ENCODE assay signal across 8 cellular contexts in genomic region chr16:48164907-48165715, GRCh38. TPM values are rescaled to one million over a fixed set of nuclear protein-coding genes. Genes with fewer than 3 reads are reported as not detected.
DNase-seq lines count a peak whose midpoint lies in the region; ATAC-seq and TF ChIP-seq lines count a peak whose summit lies in the region.

No MANE protein-coding gene starts in this region.

- no peak overlapping the region for H3K27ac ChIP-seq in CD8-positive, alpha-beta T cell (ENCODE audit: low read depth, low read length)
- H3K27ac ChIP-seq in HUES48 (ENCODE audit: low read depth, low read length) (peak overlapping the region; percentile 1), RWPE1 (no peak overlapping the region), neutrophil (peak overlapping the region; percentile 78), substantia nigra (ENCODE audit: low read depth, low read length, poor library complexity, severe bottlenecking) (no peak overlapping the region)

- H3K4me1 ChIP-seq in CD8-positive, alpha-beta T cell (ENCODE audit: insufficient read depth, low read length): no peaks in the 10 kb centered on the region
- H3K4me1 ChIP-seq in HUES48 (ENCODE audit: control insufficient read depth, insufficient read depth, low read length): peaks cover 5% of the 10 kb centered on the region
- peaks cover 49 to 53% of the 10 kb centered on the region in 2 experiments for H3K4me1 ChIP-seq in neutrophil (ENCODE audit: control insufficient read depth in 1 of 2, insufficient read depth in 1 of 2, low read depth in 1 of 2, low read length in 1 of 2)

- H3K36me3 Mint-ChIP-seq in CD8-positive, alpha-beta T cell: no peaks in the 10 kb centered on the region

- H3K9ac ChIP-seq in HUES48 (ENCODE audit: low read depth, low read length): peak overlapping the region; percentile 57

- no peak overlapping the region for H3K27ac Mint-ChIP-seq in CD8-positive, alpha-beta T cell

- H3K9me3 Mint-ChIP-seq in CD8-positive, alpha-beta T cell: no peaks in the 10 kb centered on the region

- POLR2A ChIA-PET in CD8-positive, alpha-beta T cell (lab: Charles Lee): no interaction called here
- POLR2A ChIA-PET in RWPE1 (lab: Yijun Ruan, JAX; ENCODE audit: low non-redundant PET): no interaction called here

- intact Hi-C loops in CD8-positive, alpha-beta T cell (cut with DNase I, micrococcal nuclease): loop anchor here (1.0 to 10.0 kb wide), 7 partner anchors 906 to 1610 kb away; partner anchors contain the start of gene NETO2 (in 2 of the 2)

- H3K4me3 ChIP-seq in CD8-positive, alpha-beta T cell (ENCODE audit: low read depth, low read length): no peak overlapping the region
- no peak overlapping the region for H3K4me3 ChIP-seq in HUES48 (ENCODE audit: low read depth, low read length)
- H3K4me3 ChIP-seq in foreskin fibroblast (ENCODE audit: low read depth in 1 of 2, low read length in 2 of 2): no peak overlapping the region
- H3K4me3 ChIP-seq in neutrophil (ENCODE audit: low read depth in 1 of 2, low read length in 1 of 2): peak overlapping the region in 1 of 2 experiments; percentile 13

- no peaks in the 10 kb centered on the region for H3K27me3 ChIP-seq in CD8-positive, alpha-beta T cell (ENCODE audit: insufficient read depth, low read length)
- H3K27me3 ChIP-seq in HUES48 (ENCODE audit: control insufficient read depth, insufficient read depth, low read length) (no peaks in the 10 kb centered on the region), neutrophil (peaks cover 6% of the 10 kb centered on the region)

- no peaks in the 10 kb centered on the region for H3K9me3 ChIP-seq in CD8-positive, alpha-beta T cell (ENCODE audit: low read length)
- H3K9me3 ChIP-seq in HUES48 (ENCODE audit: control insufficient read depth, insufficient read depth, low read length) (no peaks in the 10 kb centered on the region), neutrophil (no peaks in the 10 kb centered on the region)

- H3K36me3 ChIP-seq in CD8-positive, alpha-beta T cell (ENCODE audit: insufficient read depth, low read length): no peaks in the 10 kb centered on the region
- H3K36me3 ChIP-seq in HUES48 (ENCODE audit: control insufficient read depth, insufficient read depth, low read length) (no peaks in the 10 kb centered on the region), neutrophil (no peaks in the 10 kb centered on the region)

- TF ChIP-seq CTCF in CD8-positive, alpha-beta T cell (IDR thresholded peaks at IDR 0.05): peak; percentile 83
- TF ChIP-seq CTCF in RWPE1 (conservative IDR thresholded peaks at IDR 0.05; ENCODE audit: low read depth) (peak; percentile 82), foreskin fibroblast (IDR thresholded peaks at IDR 0.05; ENCODE audit: low read depth, low read length) (peak; percentile 64), neutrophil (IDR thresholded peaks at IDR 0.05) (peak; percentile 88)

- CTCF ChIA-PET in CD8-positive, alpha-beta T cell (lab: Charles Lee): interaction anchor here (0.6 to 3.3 kb wide), 23 partner anchors 7 to 1611 kb away, joined by 3 to 17 read pairs (median 5); partner anchors contain the start of genes ABCC12 and NETO2
- CTCF ChIA-PET in RWPE1 (lab: Yijun Ruan, JAX): interaction anchor here (0.6 to 2.6 kb wide), 17 partner anchors 9 to 1278 kb away, joined by 3 to 11 read pairs (median 4); partner anchors contain the start of genes DNAJA2 and NETO2

- peaks cover 8% of the 10 kb centered on the region for H3K27me3 Mint-ChIP-seq in CD8-positive, alpha-beta T cell (ENCODE audit: low read depth)

- no peak for ATAC-seq in CD8-positive, alpha-beta T cell
- ATAC-seq in GM21367 (IDR thresholded peaks at IDR 0.05; ENCODE audit: unreplicated experiment): peak; percentile 75

- DNase-seq in CD8-positive, alpha-beta T cell: peak; percentile 40 to 80 (median 51)
- DNase-seq in RWPE1 (ENCODE audit: low spot score): peak; percentile 81
- peak; percentile 55 for DNase-seq in activated T-helper 9 cell treated with anti-CD3 and anti-CD28 coated beads, Interleukin-2, amount 50 U/mL, for 16 hours (ENCODE audit: low read depth)
- peak; percentile 60 to 92 for DNase-seq in foreskin fibroblast
- DNase-seq in substantia nigra (lab: John Stamatoyannopoulos, UW): peak in 45 of 49 donors; percentile 4 to 82 (median 56)

- no peak overlapping the region for H3K4me3 Mint-ChIP-seq in CD8-positive, alpha-beta T cell

- H3K4me1 Mint-ChIP-seq in CD8-positive, alpha-beta T cell (ENCODE audit: low read depth): peaks cover 4% of the 10 kb centered on the region

RNA-seq across cellular contexts. Expression of gene ABCC12, which starts 9.3 kb away (rescaled TPM):
- total RNA-seq in CD8-positive, alpha-beta T cell: not detected

Comparison
In these comparisons a context has a peak if more than half of its experiments do, and no peak if none do; other contexts are left out.
1. H3K27ac ChIP-seq: peak in HUES48 (single experiment) and neutrophil (single experiment); none in CD8-positive, alpha-beta T cell (single experiment), RWPE1 (single experiment) and substantia nigra (single experiment).
2. Peak in every context shown above with its lines, with median percentiles within 50 percentile points of each other: DNase-seq and CTCF ChIP-seq.